2 cellular contexts compared by ENCODE assay signal in the genomic region with DNA sequence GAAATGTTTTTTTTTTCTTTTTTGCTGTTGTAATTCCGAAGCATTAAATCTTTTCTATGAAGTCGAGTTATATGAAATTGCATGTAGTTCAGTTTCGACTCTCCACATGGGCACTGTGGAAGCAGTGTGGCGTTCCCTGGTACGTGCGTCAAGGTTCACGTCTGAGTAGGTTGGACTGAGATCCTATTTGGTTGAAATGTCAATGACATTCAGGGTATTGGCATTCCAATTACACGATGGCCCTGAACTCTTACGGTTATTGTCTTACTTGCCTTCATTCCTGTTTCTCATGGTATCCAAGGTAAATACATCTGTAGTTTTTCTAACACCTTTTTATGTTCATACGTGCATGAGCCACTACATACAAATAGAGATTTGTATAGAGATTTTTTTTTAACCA.
TF ChIP-seq lines count a peak whose summit lies in the region.

No MANE protein-coding gene starts in this region.

TF ChIP-seq in liver, 16 proteins besides CTCF, POLR2A, EP300 and RAD21 (continued from another document):
- TF ChIP-seq, protein P1, sequence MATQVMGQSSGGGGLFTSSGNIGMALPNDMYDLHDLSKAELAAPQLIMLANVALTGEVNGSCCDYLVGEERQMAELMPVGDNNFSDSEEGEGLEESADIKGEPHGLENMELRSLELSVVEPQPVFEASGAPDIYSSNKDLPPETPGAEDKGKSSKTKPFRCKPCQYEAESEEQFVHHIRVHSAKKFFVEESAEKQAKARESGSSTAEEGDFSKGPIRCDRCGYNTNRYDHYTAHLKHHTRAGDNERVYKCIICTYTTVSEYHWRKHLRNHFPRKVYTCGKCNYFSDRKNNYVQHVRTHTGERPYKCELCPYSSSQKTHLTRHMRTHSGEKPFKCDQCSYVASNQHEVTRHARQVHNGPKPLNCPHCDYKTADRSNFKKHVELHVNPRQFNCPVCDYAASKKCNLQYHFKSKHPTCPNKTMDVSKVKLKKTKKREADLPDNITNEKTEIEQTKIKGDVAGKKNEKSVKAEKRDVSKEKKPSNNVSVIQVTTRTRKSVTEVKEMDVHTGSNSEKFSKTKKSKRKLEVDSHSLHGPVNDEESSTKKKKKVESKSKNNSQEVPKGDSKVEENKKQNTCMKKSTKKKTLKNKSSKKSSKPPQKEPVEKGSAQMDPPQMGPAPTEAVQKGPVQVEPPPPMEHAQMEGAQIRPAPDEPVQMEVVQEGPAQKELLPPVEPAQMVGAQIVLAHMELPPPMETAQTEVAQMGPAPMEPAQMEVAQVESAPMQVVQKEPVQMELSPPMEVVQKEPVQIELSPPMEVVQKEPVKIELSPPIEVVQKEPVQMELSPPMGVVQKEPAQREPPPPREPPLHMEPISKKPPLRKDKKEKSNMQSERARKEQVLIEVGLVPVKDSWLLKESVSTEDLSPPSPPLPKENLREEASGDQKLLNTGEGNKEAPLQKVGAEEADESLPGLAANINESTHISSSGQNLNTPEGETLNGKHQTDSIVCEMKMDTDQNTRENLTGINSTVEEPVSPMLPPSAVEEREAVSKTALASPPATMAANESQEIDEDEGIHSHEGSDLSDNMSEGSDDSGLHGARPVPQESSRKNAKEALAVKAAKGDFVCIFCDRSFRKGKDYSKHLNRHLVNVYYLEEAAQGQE (IDR thresholded peaks at IDR 0.05), result peak; percentile 82
- TF ChIP-seq, protein P2, sequence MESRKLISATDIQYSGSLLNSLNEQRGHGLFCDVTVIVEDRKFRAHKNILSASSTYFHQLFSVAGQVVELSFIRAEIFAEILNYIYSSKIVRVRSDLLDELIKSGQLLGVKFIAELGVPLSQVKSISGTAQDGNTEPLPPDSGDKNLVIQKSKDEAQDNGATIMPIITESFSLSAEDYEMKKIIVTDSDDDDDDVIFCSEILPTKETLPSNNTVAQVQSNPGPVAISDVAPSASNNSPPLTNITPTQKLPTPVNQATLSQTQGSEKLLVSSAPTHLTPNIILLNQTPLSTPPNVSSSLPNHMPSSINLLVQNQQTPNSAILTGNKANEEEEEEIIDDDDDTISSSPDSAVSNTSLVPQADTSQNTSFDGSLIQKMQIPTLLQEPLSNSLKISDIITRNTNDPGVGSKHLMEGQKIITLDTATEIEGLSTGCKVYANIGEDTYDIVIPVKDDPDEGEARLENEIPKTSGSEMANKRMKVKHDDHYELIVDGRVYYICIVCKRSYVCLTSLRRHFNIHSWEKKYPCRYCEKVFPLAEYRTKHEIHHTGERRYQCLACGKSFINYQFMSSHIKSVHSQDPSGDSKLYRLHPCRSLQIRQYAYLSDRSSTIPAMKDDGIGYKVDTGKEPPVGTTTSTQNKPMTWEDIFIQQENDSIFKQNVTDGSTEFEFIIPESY (IDR thresholded peaks at IDR 0.05), result peak; percentile 76
- peak; percentile 82 to 86 for TF ChIP-seq JUND (IDR thresholded peaks at IDR 0.05)
- peak; percentile 93 to 96 for TF ChIP-seq HNF4A (conservative IDR thresholded peaks at IDR 0.05)
- peak; percentile 94 for TF ChIP-seq FOXA2 (IDR thresholded peaks at IDR 0.05)
- peak; percentile 68 for TF ChIP-seq HNF4G (IDR thresholded peaks at IDR 0.05)
- no peak for TF ChIP-seq NR2F2 (IDR thresholded peaks at IDR 0.05)
- TF ChIP-seq, protein P3, sequence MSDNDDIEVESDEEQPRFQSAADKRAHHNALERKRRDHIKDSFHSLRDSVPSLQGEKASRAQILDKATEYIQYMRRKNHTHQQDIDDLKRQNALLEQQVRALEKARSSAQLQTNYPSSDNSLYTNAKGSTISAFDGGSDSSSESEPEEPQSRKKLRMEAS (IDR thresholded peaks at IDR 0.05), result peak; percentile 85
- TF ChIP-seq YY1 (IDR thresholded peaks at IDR 0.05), result peak; percentile 84
- peak in 1 of 2 donors; percentile 37 for TF ChIP-seq GABPA (IDR thresholded peaks at IDR 0.05 in 1 of 2, conservative IDR thresholded peaks at IDR 0.05 in 1 of 2)
- peak; percentile 92 for TF ChIP-seq FOXA1 (IDR thresholded peaks at IDR 0.05)
- TF ChIP-seq SP1 (IDR thresholded peaks at IDR 0.05), result peak; percentile 93
- peak; percentile 100 for TF ChIP-seq RXRA (IDR thresholded peaks at IDR 0.05)
- TF ChIP-seq TAF1 (conservative IDR thresholded peaks at IDR 0.05), result no peak

TF ChIP-seq in HepG2, 621 proteins besides CTCF, POLR2A, EP300 and RAD21 (continued from another document):
- TF ChIP-seq, protein P4, sequence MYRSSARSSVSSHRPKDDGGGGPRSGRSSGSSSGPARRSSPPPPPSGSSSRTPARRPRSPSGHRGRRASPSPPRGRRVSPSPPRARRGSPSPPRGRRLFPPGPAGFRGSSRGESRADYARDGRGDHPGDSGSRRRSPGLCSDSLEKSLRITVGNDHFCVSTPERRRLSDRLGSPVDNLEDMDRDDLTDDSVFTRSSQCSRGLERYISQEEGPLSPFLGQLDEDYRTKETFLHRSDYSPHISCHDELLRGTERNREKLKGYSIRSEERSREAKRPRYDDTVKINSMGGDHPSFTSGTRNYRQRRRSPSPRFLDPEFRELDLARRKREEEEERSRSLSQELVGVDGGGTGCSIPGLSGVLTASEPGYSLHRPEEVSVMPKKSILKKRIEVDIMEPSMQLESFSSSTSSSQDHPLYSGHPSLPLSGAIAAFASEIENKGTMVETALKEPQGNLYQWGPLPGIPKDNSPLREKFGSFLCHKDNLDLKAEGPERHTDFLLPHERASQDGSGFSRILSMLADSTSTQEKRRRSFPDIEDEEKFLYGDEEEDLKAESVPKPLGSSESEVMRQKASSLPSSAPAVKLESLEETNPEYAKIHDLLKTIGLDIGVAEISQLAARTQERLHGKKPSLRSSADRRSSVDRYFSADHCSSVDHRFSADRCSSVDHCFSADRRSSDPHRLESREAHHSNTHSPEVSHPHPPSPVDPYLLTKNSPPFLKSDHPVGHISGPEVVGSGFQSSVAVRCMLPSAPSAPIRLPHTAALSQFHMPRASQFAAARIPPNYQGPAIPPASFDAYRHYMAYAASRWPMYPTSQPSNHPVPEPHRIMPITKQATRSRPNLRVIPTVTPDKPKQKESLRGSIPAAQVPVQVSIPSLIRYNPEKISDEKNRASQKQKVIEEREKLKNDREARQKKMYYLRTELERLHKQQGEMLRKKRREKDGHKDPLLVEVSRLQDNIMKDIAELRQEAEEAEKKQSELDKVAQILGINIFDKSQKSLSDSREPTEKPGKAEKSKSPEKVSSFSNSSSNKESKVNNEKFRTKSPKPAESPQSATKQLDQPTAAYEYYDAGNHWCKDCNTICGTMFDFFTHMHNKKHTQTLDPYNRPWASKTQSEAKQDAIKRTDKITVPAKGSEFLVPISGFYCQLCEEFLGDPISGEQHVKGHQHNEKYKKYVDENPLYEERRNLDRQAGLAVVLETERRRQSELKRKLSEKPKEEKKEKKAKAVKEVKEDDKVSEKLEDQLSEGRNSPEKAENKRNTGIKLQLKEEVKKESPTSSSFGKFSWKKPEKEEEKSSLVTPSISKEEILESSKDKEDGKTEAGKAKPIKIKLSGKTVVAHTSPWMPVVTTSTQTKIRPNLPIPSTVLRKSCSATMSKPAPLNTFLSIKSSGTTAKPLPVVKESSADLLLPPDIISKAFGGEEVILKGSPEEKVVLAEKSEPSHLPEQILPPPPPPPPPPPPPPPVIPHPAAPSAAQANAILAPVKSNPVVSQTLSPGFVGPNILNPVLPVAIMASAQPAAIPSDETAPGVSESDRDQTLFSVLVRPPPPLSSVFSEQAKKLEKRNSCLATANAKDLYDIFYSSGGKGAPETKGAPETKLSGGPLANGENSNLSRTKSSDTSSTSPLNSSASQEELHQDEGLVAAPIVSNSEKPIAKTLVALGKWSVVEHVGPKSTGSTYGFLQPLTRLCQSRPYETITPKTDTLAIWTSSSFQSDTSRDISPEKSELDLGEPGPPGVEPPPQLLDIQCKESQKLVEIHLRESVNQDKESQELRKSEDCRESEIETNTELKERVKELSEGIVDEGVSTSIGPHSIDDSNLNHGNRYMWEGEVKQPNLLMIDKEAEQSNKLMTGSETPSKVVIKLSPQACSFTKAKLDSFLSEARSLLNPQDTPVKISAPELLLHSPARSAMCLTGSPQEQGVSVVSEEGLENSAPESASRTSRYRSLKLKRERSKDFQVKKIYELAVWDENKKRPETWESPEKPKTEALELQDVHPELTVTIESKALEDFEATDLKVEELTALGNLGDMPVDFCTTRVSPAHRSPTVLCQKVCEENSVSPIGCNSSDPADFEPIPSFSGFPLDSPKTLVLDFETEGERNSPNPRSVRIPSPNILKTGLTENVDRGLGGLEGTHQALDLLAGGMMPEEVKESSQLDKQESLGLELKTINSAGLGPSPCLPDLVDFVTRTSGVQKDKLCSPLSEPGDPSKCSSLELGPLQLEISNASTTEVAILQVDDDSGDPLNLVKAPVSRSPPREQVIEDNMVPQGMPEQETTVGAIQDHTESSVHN (CRISPR knock-in tag; IDR thresholded peaks at IDR 0.05), result no peak
- TF ChIP-seq NR1H2 (CRISPR knock-in tag; IDR thresholded peaks at IDR 0.05; ENCODE audit: borderline replicate concordance, low read depth), result no peak
- no peak for TF ChIP-seq TBX3 (IDR thresholded peaks at IDR 0.05; ENCODE audit: borderline replicate concordance)
- no peak for TF ChIP-seq ZNF382 (CRISPR knock-in tag; IDR thresholded peaks at IDR 0.05; ENCODE audit: borderline replicate concordance)
